Comparison of ENCODE assay signal across 12 cellular contexts in the genomic region with DNA sequence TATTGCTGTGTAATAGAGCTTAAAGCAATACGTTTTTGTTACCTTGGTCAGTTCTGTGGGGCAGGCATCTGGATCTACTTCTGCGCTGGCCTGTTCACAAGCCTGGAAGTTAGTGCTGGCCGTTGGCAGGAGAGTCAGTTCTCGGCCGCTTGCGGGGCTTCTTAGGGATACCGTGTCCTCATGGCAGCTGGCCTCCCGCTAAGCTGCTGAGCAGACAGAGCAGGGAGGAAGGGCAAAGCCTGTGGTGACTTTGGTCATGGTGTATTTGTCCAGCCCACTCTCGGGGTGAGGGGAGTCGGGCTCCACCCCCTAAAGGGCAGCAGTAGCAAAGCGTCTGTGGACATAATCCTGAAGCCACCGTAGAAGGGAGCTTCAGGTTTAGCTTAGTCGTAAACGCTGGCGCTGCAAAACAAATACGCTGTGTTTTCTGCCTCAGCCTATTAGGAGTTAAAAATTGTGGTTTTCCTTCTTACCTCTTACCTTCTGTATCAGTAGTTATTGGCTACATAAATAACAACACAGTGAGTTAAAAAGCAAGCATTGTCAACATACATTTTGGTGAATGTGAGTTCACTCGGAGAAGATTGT. TPM values are rescaled to one million over a fixed set of nuclear protein-coding genes. Genes with fewer than 3 reads are reported as not detected.
DNase-seq lines count a peak whose midpoint lies in the region; ATAC-seq and TF ChIP-seq lines count a peak whose summit lies in the region.
"Had no signal": no experiment of that assay in that cellular context is flagged by ENCODE, and none has a peak within 500 bp of the region (broad histone marks: within the 10 kb centered on the region; RNA-seq: fewer than 3 reads in every experiment).

No MANE protein-coding gene starts in this region.

- TF ChIP-seq POLR2A in right lobe of liver (IDR thresholded peaks at IDR 0.05): no peak

- no peaks in the 10 kb centered on the region for H3K27me3 ChIP-seq in right lobe of liver
- H3K27me3 ChIP-seq: BLaER1 had no signal

- WGBS in right lobe of liver (ENCODE audit: insufficient coverage, low coverage, low lambda C conversion rate, missing lambda C conversion rate): 38% methylated on average over 13 of the region's 17 CpGs

- CTCF ChIA-PET in RWPE1 (lab: Yijun Ruan, JAX): no interaction called here

- DNase-seq in AG08395 (ENCODE audit: low spot score) (peak; percentile 40), LNCaP clone FGC (ENCODE audit: low read depth) (no peak), ecto neural progenitor cell (ENCODE audit: low spot score) (peak; percentile 69), right lobe of liver (peak in 2 of 3 donors; percentile 38 to 61), HT-29 (ENCODE audit: low spot score) (no peak), RWPE1 (ENCODE audit: low spot score) (no peak)
- DNase-seq: activated B cell treated with CpG ODN at 0.5 μM for 24 hours; activated naive CD4-positive, alpha-beta T cell treated with anti-CD3 and anti-CD28 coated beads, Interleukin-2, amount 50 U/mL, for 16 hours had no signal

- POLR2A ChIA-PET in RWPE1 (lab: Yijun Ruan, JAX; ENCODE audit: low non-redundant PET): no interaction called here

- H3K4me1 ChIP-seq in right lobe of liver: peaks cover 0 to 24% (median 6%) of the 10 kb centered on the region in 4 donors

- intact Hi-C loops in right lobe of liver (cut with DNase I): no loop called here

- ATAC-seq in right lobe of liver (peak; percentile 77 to 93 (median 88)), GM19467 (IDR thresholded peaks at IDR 0.05; ENCODE audit: unreplicated experiment) (no peak), GM18870 (IDR thresholded peaks at IDR 0.05; ENCODE audit: unreplicated experiment) (no peak)

- H3K27ac ChIP-seq in right lobe of liver (no peak overlapping the region), RWPE1 (no peak overlapping the region)
- H3K27ac ChIP-seq: BLaER1 had no signal

- no peak for TF ChIP-seq CTCF in LNCaP clone FGC (IDR thresholded peaks at IDR 0.05; ENCODE audit: control insufficient read depth, extremely low read depth, insufficient read depth)
- no peak for TF ChIP-seq CTCF in right lobe of liver (IDR thresholded peaks at IDR 0.05)
- TF ChIP-seq CTCF in RWPE1 (conservative IDR thresholded peaks at IDR 0.05; ENCODE audit: low read depth): no peak

- no peaks in the 10 kb centered on the region for H3K9me3 ChIP-seq in right lobe of liver
- H3K9me3 ChIP-seq: HAP-1 had no signal

- 0 out of 2 replicates have a peak overlapping the region, but pooled peaks have one; percentile 5 for H3K4me3 ChIP-seq in LNCaP clone FGC (ENCODE audit: low read depth, low read length)
- no peak overlapping the region for H3K4me3 ChIP-seq in right lobe of liver
- H3K4me3 ChIP-seq: BLaER1, HAP-1 had no signal

- H3K36me3 ChIP-seq in right lobe of liver: no peaks in the 10 kb centered on the region

RNA-seq across cellular contexts. Expression of gene UBE3C, which starts 12.2 kb away (rescaled TPM):
- 10 to 100 TPM; 28.3 to 48.1 (median 31.9) TPM for total RNA-seq in right lobe of liver
- 82.2 and 87.7 TPM in 2 replicates for total RNA-seq in HT-29 (2014; rRNA removed; shearing (Covaris generic))

Comparison
In these comparisons a context has a peak if more than half of its experiments do, and no peak if none do; other contexts are left out.
1. DNase-seq: peak in AG08395 (single experiment), ecto neural progenitor cell (single experiment) and right lobe of liver (2 of 3); none in LNCaP clone FGC (single experiment), HT-29 (single experiment) and RWPE1 (single experiment).
2. ATAC-seq: peak in right lobe of liver (4 of 4); none in GM19467 (single experiment) and GM18870 (single experiment).